Comparison of ENCODE assay signal across 29 cellular contexts in genomic region chr16:50400312-50400966, GRCh38.
"Had no signal": no experiment of that assay in that cellular context is flagged by ENCODE, and none has a peak within 500 bp of the region (broad histone marks: within the 10 kb centered on the region; RNA-seq: fewer than 3 reads in every experiment).

No MANE protein-coding gene starts in this region.

- ATAC-seq: activated T-cell treated with anti-CD3 and anti-CD28 coated beads, Interleukin-2, amount 50 U/mL, for 72 hours; activated T-helper 17 cell treated with anti-CD3 and anti-CD28 coated beads, Interleukin-2, amount 50 U/mL, for 72 hours; K562; PC-3 had no signal

- H3K9me3 ChIP-seq: ascending aorta, breast epithelium, Peyer's patch, SJSA1, SK-N-SH had no signal

- H3K27me3 Mint-ChIP-seq: activated CD4-positive, alpha-beta memory T cell treated with anti-CD3 and anti-CD28 coated beads for 36 hours; activated naive CD4-positive, alpha-beta T cell treated with anti-CD3 and anti-CD28 coated beads, Interleukin-2, amount 50 U/mL, for 24 hours; activated naive CD8-positive, alpha-beta T cell treated with anti-CD3 and anti-CD28 coated beads, Interleukin-2, amount 10 ng/mL, durations not matched to agents 7 days and 5 days; activated T-helper 17 cell treated with anti-CD3 and anti-CD28 coated beads, Interleukin-2, amount 50 U/mL, for 72 hours had no signal

- H3K4me3 ChIP-seq: ascending aorta, breast epithelium, K562, Peyer's patch, SJSA1 had no signal

- H3K27ac ChIP-seq: ascending aorta, breast epithelium, Peyer's patch, SJSA1 had no signal

- H3K27me3 ChIP-seq: ascending aorta, breast epithelium, Peyer's patch, SJSA1 had no signal

- DNase-seq: activated CD4-positive, alpha-beta memory T cell treated with anti-CD3 and anti-CD28 coated beads for 36 hours; activated CD4-positive, alpha-beta T cell treated with anti-CD3 and anti-CD28 coated beads, Interleukin-2, amount 50 U/mL, for 1 hour; activated gamma-delta T cell; activated naive CD4-positive, alpha-beta T cell treated with Interleukin-2 at 50 U/mL for 16 hours; activated naive CD8-positive, alpha-beta T cell treated with anti-CD3 and anti-CD28 coated beads, Interleukin-2, amount 10 ng/mL, durations not matched to agents 7 days and 5 days; activated T-cell treated with anti-CD3 and anti-CD28 coated beads, Interleukin-2, amount 50 U/mL, for 1 hour; activated T-cell treated with anti-CD3 and anti-CD28 coated beads, Interleukin-2, amount 50 U/mL, for 72 hours; amygdala; NCI-H1092 treated with DMSO at 0.1 percent for 48 hours; NCI-H1417; NCI-H1694; NCI-H1930; NCI-H2081 treated with DMSO at 0.1 percent for 48 hours; NCI-H226; NCI-H446 treated with DMSO at 0.1 percent for 48 hours; NCI-H524; PC-3; Peyer's patch; RPMI8226; SHP77 treated with DMSO at 0.1 percent for 48 hours; SK-N-SH had no signal

- H3K27ac Mint-ChIP-seq: activated CD4-positive, alpha-beta memory T cell treated with anti-CD3 and anti-CD28 coated beads for 36 hours; activated naive CD4-positive, alpha-beta T cell treated with anti-CD3 and anti-CD28 coated beads, Interleukin-2, amount 50 U/mL, for 24 hours; activated naive CD8-positive, alpha-beta T cell treated with anti-CD3 and anti-CD28 coated beads, Interleukin-2, amount 10 ng/mL, durations not matched to agents 7 days and 5 days; activated T-cell treated with anti-CD3 and anti-CD28 coated beads, Interleukin-2, amount 50 U/mL, for 72 hours; activated T-helper 17 cell treated with anti-CD3 and anti-CD28 coated beads, Interleukin-2, amount 50 U/mL, for 72 hours; T-helper 1 cell treated with Interleukin-12 subunit alpha and Interleukin-12 subunit beta and Interleukin-4 antibody, amounts not matched to agents 30 μg/mL and 1 μg/mL, for 36 hours; T-helper 2 cell treated with Interferon-gamma antibody and Interleukin-4, amounts not matched to agents 5 μg/mL and 100 μg/mL, for 36 hours had no signal

- H3K4me1 ChIP-seq: breast epithelium, Peyer's patch, SJSA1 had no signal

- H3K36me3 ChIP-seq: ascending aorta, breast epithelium, Peyer's patch, SJSA1 had no signal

- H3K36me3 Mint-ChIP-seq: activated CD4-positive, alpha-beta memory T cell treated with anti-CD3 and anti-CD28 coated beads for 36 hours; activated naive CD4-positive, alpha-beta T cell treated with anti-CD3 and anti-CD28 coated beads, Interleukin-2, amount 50 U/mL, for 24 hours; activated naive CD8-positive, alpha-beta T cell treated with anti-CD3 and anti-CD28 coated beads, Interleukin-2, amount 10 ng/mL, durations not matched to agents 7 days and 5 days had no signal

- H3K4me3 Mint-ChIP-seq: activated CD4-positive, alpha-beta memory T cell treated with anti-CD3 and anti-CD28 coated beads for 36 hours; activated naive CD4-positive, alpha-beta T cell treated with anti-CD3 and anti-CD28 coated beads, Interleukin-2, amount 50 U/mL, for 24 hours; activated naive CD8-positive, alpha-beta T cell treated with anti-CD3 and anti-CD28 coated beads, Interleukin-2, amount 10 ng/mL, durations not matched to agents 7 days and 5 days; activated T-cell treated with anti-CD3 and anti-CD28 coated beads, Interleukin-2, amount 50 U/mL, for 72 hours; activated T-helper 17 cell treated with anti-CD3 and anti-CD28 coated beads, Interleukin-2, amount 50 U/mL, for 72 hours; T-helper 1 cell treated with Interleukin-12 subunit alpha and Interleukin-12 subunit beta and Interleukin-4 antibody, amounts not matched to agents 30 μg/mL and 1 μg/mL, for 36 hours; T-helper 2 cell treated with Interferon-gamma antibody and Interleukin-4, amounts not matched to agents 5 μg/mL and 100 μg/mL, for 36 hours had no signal

- H3K9me3 Mint-ChIP-seq: activated CD4-positive, alpha-beta memory T cell treated with anti-CD3 and anti-CD28 coated beads for 36 hours; activated naive CD4-positive, alpha-beta T cell treated with anti-CD3 and anti-CD28 coated beads, Interleukin-2, amount 50 U/mL, for 24 hours; activated naive CD8-positive, alpha-beta T cell treated with anti-CD3 and anti-CD28 coated beads, Interleukin-2, amount 10 ng/mL, durations not matched to agents 7 days and 5 days; activated T-helper 17 cell treated with anti-CD3 and anti-CD28 coated beads, Interleukin-2, amount 50 U/mL, for 72 hours; T-helper 1 cell treated with Interleukin-12 subunit alpha and Interleukin-12 subunit beta and Interleukin-4 antibody, amounts not matched to agents 30 μg/mL and 1 μg/mL, for 36 hours; T-helper 2 cell treated with Interferon-gamma antibody and Interleukin-4, amounts not matched to agents 5 μg/mL and 100 μg/mL, for 36 hours had no signal
